9 cellular contexts compared by ENCODE assay signal in genomic region chr5:132283423-132284043, GRCh38. TPM values are rescaled to one million over a fixed set of nuclear protein-coding genes. Genes with fewer than 3 reads are reported as not detected.
DNase-seq lines count a peak whose midpoint lies in the region; ATAC-seq and TF ChIP-seq lines count a peak whose summit lies in the region.
"Had no signal": no experiment of that assay in that cellular context is flagged by ENCODE, and none has a peak within 500 bp of the region (broad histone marks: within the 10 kb centered on the region; RNA-seq: fewer than 3 reads in every experiment).

No MANE protein-coding gene starts in this region.

- H3K4me3 ChIP-seq in PC-3 (ENCODE audit: low read length) (no peak overlapping the region), trophoblast cell (ENCODE audit: low read depth, low read length) (no peak overlapping the region)

- H3K4me3 Mint-ChIP-seq in activated CD4-positive, alpha-beta T cell treated with anti-CD3 and anti-CD28 coated beads, Interleukin-2, amount 10 ng/mL, durations not matched to agents 7 days and 5 days, result no peak overlapping the region
- no peak overlapping the region for H3K4me3 Mint-ChIP-seq in T-helper 17 cell
- H3K4me3 Mint-ChIP-seq: activated naive CD8-positive, alpha-beta T cell treated with anti-CD3 and anti-CD28 coated beads, Interleukin-2, amount 10 ng/mL, durations not matched to agents 7 days and 5 days had no signal

- H3K79me2 ChIP-seq in PC-3 (ENCODE audit: low read length) (no peaks in the 10 kb centered on the region), trophoblast cell (ENCODE audit: control insufficient read depth, insufficient read depth, low read length, poor library complexity) (no peaks in the 10 kb centered on the region)

- CTCF ChIA-PET in PC-3 (lab: Charles Lee), result no interaction called here
- CTCF ChIA-PET in activated CD4-positive, alpha-beta T cell treated with anti-CD3 and anti-CD28 coated beads, Interleukin-2, amount 10 ng/mL, durations not matched to agents 7 days and 5 days (lab: Charles Lee), result interaction anchor here (1.9 kb wide), 1 partner anchor 8 kb away, joined by 5 read pairs; no protein-coding TSS in a partner anchor

- no peaks in the 10 kb centered on the region for H3F3A ChIP-seq in PC-3 (ENCODE audit: low read length, unreplicated experiment)

- H2BK120ac ChIP-seq in trophoblast cell (ENCODE audit: insufficient read depth, low read length, poor library complexity), result no peak overlapping the region

- H3K27ac Mint-ChIP-seq in activated CD4-positive, alpha-beta T cell treated with anti-CD3 and anti-CD28 coated beads, Interleukin-2, amount 10 ng/mL, durations not matched to agents 7 days and 5 days, result no peak overlapping the region
- H3K27ac Mint-ChIP-seq in T-helper 17 cell, result no peak overlapping the region
- H3K27ac Mint-ChIP-seq: activated naive CD8-positive, alpha-beta T cell treated with anti-CD3 and anti-CD28 coated beads, Interleukin-2, amount 10 ng/mL, durations not matched to agents 7 days and 5 days had no signal

- no peak overlapping the region for H3K27ac ChIP-seq in PC-3 (ENCODE audit: low read length)
- no peak overlapping the region for H3K27ac ChIP-seq in trophoblast cell (ENCODE audit: low read depth, low read length)

- no peak overlapping the region for H2AFZ ChIP-seq in PC-3 (ENCODE audit: low read length)
- H2AFZ ChIP-seq in trophoblast cell (ENCODE audit: insufficient read depth, low read length, poor library complexity), result no peak overlapping the region

- no peaks in the 10 kb centered on the region for H3K9me2 ChIP-seq in PC-3 (replicated peaks; ENCODE audit: low read length)

- no peak overlapping the region for H2AK5ac ChIP-seq in trophoblast cell (ENCODE audit: low read length)

- H3K79me1 ChIP-seq in trophoblast cell (ENCODE audit: low read length), result no peaks in the 10 kb centered on the region

- H3K18ac ChIP-seq in trophoblast cell (ENCODE audit: low read length), result no peak overlapping the region

- no peak overlapping the region for H3K9ac ChIP-seq in PC-3 (ENCODE audit: low read length)
- no peak overlapping the region for H3K9ac ChIP-seq in trophoblast cell (ENCODE audit: low read length)

- no peak overlapping the region for H3K4ac ChIP-seq in trophoblast cell (ENCODE audit: low read depth, low read length)

- H2BK12ac ChIP-seq in trophoblast cell (ENCODE audit: low read length), result no peak overlapping the region

- H3K9me3 Mint-ChIP-seq in activated CD4-positive, alpha-beta T cell treated with anti-CD3 and anti-CD28 coated beads, Interleukin-2, amount 10 ng/mL, durations not matched to agents 7 days and 5 days, result no peaks in the 10 kb centered on the region

- H3K4me1 Mint-ChIP-seq in activated CD4-positive, alpha-beta T cell treated with anti-CD3 and anti-CD28 coated beads, Interleukin-2, amount 10 ng/mL, durations not matched to agents 7 days and 5 days, result no peaks in the 10 kb centered on the region
- H3K4me1 Mint-ChIP-seq in T-helper 17 cell, result no peaks in the 10 kb centered on the region
- H3K4me1 Mint-ChIP-seq: activated naive CD8-positive, alpha-beta T cell treated with anti-CD3 and anti-CD28 coated beads, Interleukin-2, amount 10 ng/mL, durations not matched to agents 7 days and 5 days had no signal

- no peak for TF ChIP-seq POLR2A in erythroblast (IDR thresholded peaks at IDR 0.05; ENCODE audit: low read length)

- peaks cover 10% of the 10 kb centered on the region for H3K27me3 Mint-ChIP-seq in activated CD4-positive, alpha-beta T cell treated with anti-CD3 and anti-CD28 coated beads, Interleukin-2, amount 10 ng/mL, durations not matched to agents 7 days and 5 days
- peaks cover 17% of the 10 kb centered on the region for H3K27me3 Mint-ChIP-seq in T-helper 17 cell

- no peak overlapping the region for H4K91ac ChIP-seq in trophoblast cell (ENCODE audit: low read depth, low read length)

- no peaks in the 10 kb centered on the region for H3K36me3 Mint-ChIP-seq in activated CD4-positive, alpha-beta T cell treated with anti-CD3 and anti-CD28 coated beads, Interleukin-2, amount 10 ng/mL, durations not matched to agents 7 days and 5 days (ENCODE audit: low read depth)
- H3K36me3 Mint-ChIP-seq in T-helper 17 cell (ENCODE audit: low read depth), result peaks cover 2% of the 10 kb centered on the region
- H3K36me3 Mint-ChIP-seq: activated naive CD8-positive, alpha-beta T cell treated with anti-CD3 and anti-CD28 coated beads, Interleukin-2, amount 10 ng/mL, durations not matched to agents 7 days and 5 days had no signal

- ATAC-seq in PC-3 (no peak), T-helper 17 cell (no peak)

- H3K4me2 ChIP-seq in PC-3 (ENCODE audit: low read length) (no peak overlapping the region), trophoblast cell (ENCODE audit: low read length) (no peak overlapping the region)

- H4K20me1 ChIP-seq in PC-3 (ENCODE audit: low read length), result no peaks in the 10 kb centered on the region

- H3K23ac ChIP-seq in trophoblast cell (ENCODE audit: low read length), result no peak overlapping the region

- no peak overlapping the region for H3K14ac ChIP-seq in trophoblast cell (ENCODE audit: low read length)

- H2BK5ac ChIP-seq in trophoblast cell (ENCODE audit: low read depth, low read length, poor library complexity), result no peak overlapping the region

- BruUV-seq in PC-3 (replicated peaks; lab: Mats Ljungman, UMichigan), result no TSS peak

- no peak overlapping the region for H4K12ac ChIP-seq in trophoblast cell (ENCODE audit: low read depth, low read length)

- H3K9me3 ChIP-seq in PC-3 (ENCODE audit: low read length) (no peaks in the 10 kb centered on the region), trophoblast cell (ENCODE audit: insufficient read depth, low read depth, low read length) (no peaks in the 10 kb centered on the region), T-helper 17 cell (ENCODE audit: control insufficient read depth, low read length, poor library complexity, severe bottlenecking) (no peaks in the 10 kb centered on the region)

- POLR2A ChIA-PET in PC-3 (lab: Charles Lee; ENCODE audit: unreplicated experiment), result no interaction called here
- POLR2A ChIA-PET in activated CD4-positive, alpha-beta T cell treated with anti-CD3 and anti-CD28 coated beads, Interleukin-2, amount 10 ng/mL, durations not matched to agents 7 days and 5 days (lab: Charles Lee), result no interaction called here

- intact Hi-C loops in PC-3 (cut with micrococcal nuclease), result no loop called here

- H3K4me1 ChIP-seq in PC-3 (ENCODE audit: insufficient read depth, low read length) (no peaks in the 10 kb centered on the region), trophoblast cell (ENCODE audit: control insufficient read depth in 1 of 2, insufficient read depth in 2 of 2, low read length in 2 of 2) (peaks cover 2% of the 10 kb centered on the region in 2 experiments)

- peak; percentile 39 for TF ChIP-seq CTCF in GM12874 (IDR thresholded peaks at IDR 0.05; ENCODE audit: insufficient read depth, low read depth, low read length)
- TF ChIP-seq CTCF in PC-3 (conservative IDR thresholded peaks at IDR 0.05; ENCODE audit: low read depth, low read length), result peak; percentile 55

- H4K8ac ChIP-seq in trophoblast cell (ENCODE audit: low read depth, low read length), result no peak overlapping the region

- no CpG with 5 or more reads among the region's 5 CpGs for WGBS in trophoblast cell (ENCODE audit: extremely low coverage, insufficient coverage, insufficient read length)

- H3K27me3 ChIP-seq in PC-3 (ENCODE audit: low read length) (no peaks in the 10 kb centered on the region), trophoblast cell (ENCODE audit: insufficient read depth, low read length) (no peaks in the 10 kb centered on the region)

- no peaks in the 10 kb centered on the region for H3K36me3 ChIP-seq in PC-3 (ENCODE audit: low read depth, low read length)
- H3K36me3 ChIP-seq in trophoblast cell (ENCODE audit: control insufficient read depth in 1 of 2, insufficient read depth in 2 of 2, low read length in 2 of 2), result no peaks in the 10 kb centered on the region

- DNase-seq in PC-3, result peak; percentile 47
- DNase-seq in erythroblast (lab: John Stamatoyannopoulos, UW), result peak; percentile 37 to 52
- DNase-seq in trophoblast cell, result peak; percentile 44 to 72
- no peak for DNase-seq in activated CD4-positive, alpha-beta T cell treated with anti-CD3 and anti-CD28 coated beads, Interleukin-2, amount 10 ng/mL, durations not matched to agents 7 days and 5 days
- DNase-seq in NCI-H1930 (lab: John Stamatoyannopoulos, UW), result no peak
- DNase-seq in T-helper 17 cell, result no peak
- DNase-seq in stimulated activated CD4-positive, alpha-beta T cell treated with anti-CD3 and anti-CD28 coated beads, Interleukin-2, amount 100 ng/mL, for 24 hours, result no peak
- DNase-seq: activated naive CD8-positive, alpha-beta T cell treated with anti-CD3 and anti-CD28 coated beads, Interleukin-2, amount 10 ng/mL, durations not matched to agents 7 days and 5 days had no signal

RNA-seq across cellular contexts. Expression of gene SLC22A4, which starts 10.7 kb away (rescaled TPM):
- total RNA-seq in PC-3 (2014; rRNA removed) (2.2 and 3.4 TPM in 2 replicates), T-helper 17 cell (under 1 TPM in 1 of 2 donors, not detected in 1; 0.70 TPM)
- 0.26 and 0.28 TPM in 2 replicates for polyA plus RNA-seq in trophoblast cell (2013)
- not detected for total RNA-seq in activated CD4-positive, alpha-beta T cell treated with anti-CD3 and anti-CD28 coated beads, Interleukin-2, amount 10 ng/mL, durations not matched to agents 7 days and 5 days

RNA-seq across cellular contexts. Expression of gene PDLIM4, which starts 26.0 kb away (rescaled TPM):
- total RNA-seq in PC-3 (2014; rRNA removed) (26.5 and 27.8 TPM in 2 replicates), T-helper 17 cell (not detected)
- polyA plus RNA-seq in trophoblast cell (2013), result 15.8 and 16.7 TPM in 2 replicates
- total RNA-seq in activated CD4-positive, alpha-beta T cell treated with anti-CD3 and anti-CD28 coated beads, Interleukin-2, amount 10 ng/mL, durations not matched to agents 7 days and 5 days, result not detected

RNA-seq across cellular contexts. Expression of gene P4HA2, which starts 55.9 kb away (rescaled TPM):
- total RNA-seq in PC-3 (2014; rRNA removed) (38.7 and 43.6 TPM in 2 replicates), T-helper 17 cell (under 1 TPM in 1 of 2 donors, not detected in 1; 0.50 TPM)
- 31.5 and 32.0 TPM in 2 replicates for polyA plus RNA-seq in trophoblast cell (2013)
- total RNA-seq in activated CD4-positive, alpha-beta T cell treated with anti-CD3 and anti-CD28 coated beads, Interleukin-2, amount 10 ng/mL, durations not matched to agents 7 days and 5 days, result 1 to 10 TPM; 2.3 to 2.5 TPM

Comparison
In these comparisons a context has a peak if more than half of its experiments do, and no peak if none do; other contexts are left out.
1. DNase-seq: peak in PC-3 (single experiment), erythroblast (2 of 2) and trophoblast cell (2 of 2); none in activated CD4-positive, alpha-beta T cell treated with anti-CD3 and anti-CD28 coated beads, Interleukin-2, amount 10 ng/mL, durations not matched to agents 7 days and 5 days (single experiment), NCI-H1930 (0 of 2), T-helper 17 cell (0 of 3) and stimulated activated CD4-positive, alpha-beta T cell treated with anti-CD3 and anti-CD28 coated beads, Interleukin-2, amount 100 ng/mL, for 24 hours (0 of 2).
2. RNA of gene PDLIM4, which starts 26.0 kb away (total RNA-seq): 26.5 to 27.8 TPM in PC-3; not detected in T-helper 17 cell and not detected in activated CD4-positive, alpha-beta T cell treated with anti-CD3 and anti-CD28 coated beads, Interleukin-2, amount 10 ng/mL, durations not matched to agents 7 days and 5 days; every median in the first group is over 10 times any median in the second.
3. RNA of gene P4HA2, which starts 55.9 kb away (total RNA-seq): 38.7 to 43.6 TPM in PC-3; 2.3 to 2.5 TPM in activated CD4-positive, alpha-beta T cell treated with anti-CD3 and anti-CD28 coated beads, Interleukin-2, amount 10 ng/mL, durations not matched to agents 7 days and 5 days and 0.50 TPM in T-helper 17 cell; every median in the first group is over 10 times any median in the second.